ENCODE assay signal across 12 cellular contexts in the genomic region with DNA sequence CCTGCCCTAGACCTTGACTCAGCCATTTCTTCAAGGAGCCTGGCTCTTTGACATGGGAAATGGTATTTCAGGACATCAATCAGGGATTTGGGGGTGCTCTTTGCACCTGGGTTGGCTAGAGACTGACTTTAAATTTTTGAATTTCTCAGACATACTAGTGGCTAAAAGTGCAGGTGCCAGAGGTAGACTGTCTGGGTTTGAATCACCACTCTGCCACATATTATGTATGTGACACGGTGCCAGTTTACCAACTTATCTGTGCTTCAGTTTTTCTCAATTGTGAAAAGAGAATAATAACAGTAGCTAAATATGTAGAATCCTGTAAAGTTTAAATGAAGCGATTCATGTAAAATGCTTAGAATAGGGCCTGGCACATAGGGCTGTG. TPM values are rescaled to one million over a fixed set of nuclear protein-coding genes. Genes with fewer than 3 reads are reported as not detected.
DNase-seq lines count a peak whose midpoint lies in the region; ATAC-seq and TF ChIP-seq lines count a peak whose summit lies in the region.
"Had no signal": no experiment of that assay in that cellular context is flagged by ENCODE, and none has a peak within 500 bp of the region (broad histone marks: within the 10 kb centered on the region; RNA-seq: fewer than 3 reads in every experiment).

No MANE protein-coding gene starts in this region.

- peak overlapping the region in 1 of 2 experiments; percentile 54 for H3K4ac ChIP-seq in mesenchymal stem cell (ENCODE audit: low read depth in 1 of 2, low read length in 2 of 2)

- no peak overlapping the region for H3K14ac ChIP-seq in mesenchymal stem cell (ENCODE audit: low read length in 2 of 2)

- peak overlapping the region; percentile 79 for H3K27ac ChIP-seq in left ventricle myocardium inferior (replicated peaks)
- peak overlapping the region; percentile 95 for H3K27ac ChIP-seq in VCaP
- no peak overlapping the region for H3K27ac ChIP-seq in mesenchymal stem cell (ENCODE audit: low read length, poor library complexity, severe bottlenecking)
- peak overlapping the region; percentile 79 to 85 (median 80) for H3K27ac ChIP-seq in upper lobe of left lung

- peak overlapping the region; percentile 87 for H2AK5ac ChIP-seq in mesenchymal stem cell (ENCODE audit: low read length, severe bottlenecking)

- no peak overlapping the region for H2BK5ac ChIP-seq in mesenchymal stem cell (ENCODE audit: low read depth, low read length, poor library complexity, severe bottlenecking)

- no peak overlapping the region for H3K23ac ChIP-seq in mesenchymal stem cell (ENCODE audit: low read length in 2 of 2)

- TF ChIP-seq EP300 in upper lobe of left lung (IDR thresholded peaks at IDR 0.05) = no peak

- H3K9me3 ChIP-seq in left ventricle myocardium inferior (replicated peaks) = no peaks in the 10 kb centered on the region
- H3K9me3 ChIP-seq in mesenchymal stem cell (ENCODE audit: control insufficient read depth, low read length) = no peaks in the 10 kb centered on the region
- H3K9me3 ChIP-seq in upper lobe of left lung = no peaks in the 10 kb centered on the region

- no peaks in the 10 kb centered on the region for H3K27me3 ChIP-seq in left ventricle myocardium inferior (ENCODE audit: low read depth)
- no peaks in the 10 kb centered on the region for H3K27me3 ChIP-seq in mesenchymal stem cell (ENCODE audit: control insufficient read depth in 1 of 2, insufficient read depth in 1 of 2, low read length in 2 of 2)
- H3K27me3 ChIP-seq in upper lobe of left lung = no peaks in the 10 kb centered on the region

- H4K91ac ChIP-seq in mesenchymal stem cell (ENCODE audit: low read length) = peak overlapping the region; percentile 70

- H3K18ac ChIP-seq in mesenchymal stem cell (ENCODE audit: low read depth in 1 of 2, low read length in 2 of 2) = peak overlapping the region; percentile 60 to 66

- H3K9ac ChIP-seq in mesenchymal stem cell (ENCODE audit: low read length) = peak overlapping the region; percentile 90

- peak overlapping the region; percentile 69 for H2BK120ac ChIP-seq in mesenchymal stem cell (ENCODE audit: low read depth, low read length)

- no peak overlapping the region for H2AFZ ChIP-seq in mesenchymal stem cell (ENCODE audit: low read depth, low read length)

- peak overlapping the region; percentile 19 for H4K8ac ChIP-seq in mesenchymal stem cell (ENCODE audit: low read length)

- DNase-seq in left ventricle myocardium inferior (no peak), Right ventricle myocardium inferior (ENCODE audit: missing footprints) (no peak), mesenchymal stem cell (no peak), upper lobe of left lung (no peak), ACHN (no peak), iPS-NIHi7 (ENCODE audit: extremely low spot score) (no peak), NCI-H1694 treated with DMSO at 0.1 percent for 48 hours (lab: John Stamatoyannopoulos, UW) (no peak)
- DNase-seq: activated T-cell treated with anti-CD3 and anti-CD28 coated beads, Interleukin-2, amount 50 U/mL, for 1 hour; CD4-positive, alpha-beta T cell; NCI-H226 had no signal

- intact Hi-C loops in left ventricle myocardium inferior (cut with micrococcal nuclease) = no loop called here
- intact Hi-C loops in Right ventricle myocardium inferior (cut with DNase I) = no loop called here

- H2BK12ac ChIP-seq in mesenchymal stem cell (ENCODE audit: low read length in 2 of 2) = peak overlapping the region; percentile 20 to 51

- no peak for ATAC-seq in Right ventricle myocardium inferior
- no peak for ATAC-seq in upper lobe of left lung (ENCODE audit: low FRiP score in 2 of 2)

- H3K36me3 ChIP-seq in left ventricle myocardium inferior (no peaks in the 10 kb centered on the region), mesenchymal stem cell (ENCODE audit: control insufficient read depth in 1 of 2, insufficient read depth in 2 of 2, low read depth in 1 of 2, low read length in 2 of 2) (no peaks in the 10 kb centered on the region), upper lobe of left lung (no peaks in the 10 kb centered on the region)

- H3K4me1 ChIP-seq in left ventricle myocardium inferior = peaks cover 57% of the 10 kb centered on the region
- H3K4me1 ChIP-seq in mesenchymal stem cell (ENCODE audit: control insufficient read depth, insufficient read depth, low read depth, low read length) = no peaks in the 10 kb centered on the region
- peaks cover 32 to 72% (median 38%) of the 10 kb centered on the region in 4 donors for H3K4me1 ChIP-seq in upper lobe of left lung

- in situ Hi-C loops in ACHN (cut with HindIII; ENCODE audit: low pct_ligation_motif_present, low pct_unique_long_range_greater_than_20kb, low sequenced_read_pairs) = no loop called here

- TF ChIP-seq POLR2A in upper lobe of left lung (IDR thresholded peaks at IDR 0.05) = no peak

- WGBS in mesenchymal stem cell = 100% methylated on average over 1 of the region's 2 CpGs
- WGBS in upper lobe of left lung, 2 donors = 86 to 91% methylated on average over 2 of the region's 2 CpGs

- no peak overlapping the region for H2BK15ac ChIP-seq in mesenchymal stem cell (ENCODE audit: low read depth, poor library complexity, severe bottlenecking)

- no peak overlapping the region for H3K4me3 ChIP-seq in left ventricle myocardium inferior
- no peak overlapping the region for H3K4me3 ChIP-seq in mesenchymal stem cell (ENCODE audit: insufficient read depth in 1 of 2, low read depth in 1 of 2, low read length in 2 of 2)
- no peak overlapping the region for H3K4me3 ChIP-seq in upper lobe of left lung
- H3K4me3 ChIP-seq: skin epidermis had no signal

- H3K79me1 ChIP-seq in mesenchymal stem cell (replicated peaks; ENCODE audit: low read length, poor library complexity, severe bottlenecking) = peaks cover 1% of the 10 kb centered on the region

- H3K4me2 ChIP-seq in mesenchymal stem cell (ENCODE audit: low read length, poor library complexity, severe bottlenecking) = no peak overlapping the region

- TF ChIP-seq CTCF in left ventricle myocardium inferior (IDR thresholded peaks at IDR 0.05; ENCODE audit: borderline replicate concordance) = no peak
- TF ChIP-seq CTCF in VCaP (conservative IDR thresholded peaks at IDR 0.05) = no peak
- TF ChIP-seq CTCF in upper lobe of left lung (IDR thresholded peaks at IDR 0.05) = no peak

RNA-seq across cellular contexts. Expression of a gene that starts 49.2 kb away (rescaled TPM):
- total RNA-seq in left ventricle myocardium inferior = 105 TPM
- 78.4 TPM for total RNA-seq in Right ventricle myocardium inferior
- 977 TPM for polyA plus RNA-seq in mesenchymal stem cell (2013, experiment 1 of 2)
- 1,026 TPM for polyA plus RNA-seq in mesenchymal stem cell (2013, experiment 2 of 2)
- total RNA-seq in upper lobe of left lung = 100 to 1,000 TPM; 128 to 345 (median 233) TPM
